In genomic region chr18:3455090-3455640, GRCh38 we compare ENCODE assay signal across 8 cellular contexts. TPM values are rescaled to one million over a fixed set of nuclear protein-coding genes. Genes with fewer than 3 reads are reported as not detected.
DNase-seq lines count a peak whose midpoint lies in the region; ATAC-seq and TF ChIP-seq lines count a peak whose summit lies in the region.

No MANE protein-coding gene starts in this region.

- H3K79me2 ChIP-seq in OCI-LY3 (ENCODE audit: low read length): peaks cover 98% of the 10 kb centered on the region

- H3K27ac ChIP-seq in OCI-LY3 (ENCODE audit: low read length) (peak overlapping the region; percentile 95), endodermal cell (ENCODE audit: low read depth, low read length) (no peak overlapping the region)

- H3K27ac Mint-ChIP-seq in CD14-positive monocyte (peak overlapping the region in 1 of 7 donors; percentile 100), endodermal cell (peak overlapping the region; percentile 90)

- H3K27me3 ChIP-seq in OCI-LY3 (ENCODE audit: low read depth, low read length) (no peaks in the 10 kb centered on the region), endodermal cell (ENCODE audit: control insufficient read depth, insufficient read depth, low read length, poor library complexity, severe bottlenecking) (no peaks in the 10 kb centered on the region), neuron (ENCODE audit: insufficient read depth, low read length) (no peaks in the 10 kb centered on the region)

- H3K9me3 Mint-ChIP-seq in CD14-positive monocyte (peaks cover 0 to 1% (median 0%) of the 10 kb centered on the region in 7 donors), endodermal cell (no peaks in the 10 kb centered on the region)

- peaks cover 62% of the 10 kb centered on the region for H4K20me1 ChIP-seq in OCI-LY3 (ENCODE audit: insufficient read depth, low read length)

- no peaks in the 10 kb centered on the region for H3K9me3 ChIP-seq in OCI-LY3 (ENCODE audit: insufficient read depth, low read length)
- peaks cover 7% of the 10 kb centered on the region for H3K9me3 ChIP-seq in endodermal cell (ENCODE audit: control insufficient read depth, low read length)
- peaks cover 3% of the 10 kb centered on the region for H3K9me3 ChIP-seq in neuron (ENCODE audit: low read length)

- H3K4me3 Mint-ChIP-seq in CD14-positive monocyte: no peak overlapping the region
- H3K4me3 Mint-ChIP-seq in endodermal cell: peak overlapping the region; percentile 100

- peaks cover 60% of the 10 kb centered on the region for H3K4me1 ChIP-seq in OCI-LY3 (ENCODE audit: low read length)
- peaks cover 17% of the 10 kb centered on the region for H3K4me1 ChIP-seq in endodermal cell (ENCODE audit: control insufficient read depth, insufficient read depth, low read length)
- H3K4me1 ChIP-seq in neuron (ENCODE audit: insufficient read depth, low read length): peaks cover 33% of the 10 kb centered on the region

- H3K4me3 ChIP-seq in OCI-LY3 (ENCODE audit: low read length) (peak overlapping the region; percentile 94), endodermal cell (ENCODE audit: low read length) (peak overlapping the region; percentile 100), neuron (ENCODE audit: low read length) (peak overlapping the region; percentile 66)

- DNase-seq in CD14-positive monocyte (ENCODE audit: low spot score) (no peak), endodermal cell (no peak), NCI-H1694 (lab: John Stamatoyannopoulos, UW) (no peak)
- no peak for DNase-seq in activated CD8-positive, alpha-beta memory T cell treated with anti-CD3 and anti-CD28 coated beads for 24 hours

- H3K27me3 Mint-ChIP-seq in CD14-positive monocyte (ENCODE audit: low read depth in 3 of 3) (peaks cover 0 to 2% (median 1%) of the 10 kb centered on the region in 3 donors), endodermal cell (ENCODE audit: insufficient read depth) (no peaks in the 10 kb centered on the region)

- no peak for ATAC-seq in HG02852 (IDR thresholded peaks at IDR 0.05; ENCODE audit: unreplicated experiment)
- ATAC-seq in HG02840 (IDR thresholded peaks at IDR 0.05; ENCODE audit: low FRiP score, unreplicated experiment): no peak

- H2AFZ ChIP-seq in OCI-LY3 (ENCODE audit: low read depth, low read length) (no peak overlapping the region), neuron (ENCODE audit: low read depth, low read length) (no peak overlapping the region)

- H3K4me1 Mint-ChIP-seq in CD14-positive monocyte (peaks cover 28% of the 10 kb centered on the region), endodermal cell (peaks cover 51% of the 10 kb centered on the region)

- WGBS in endodermal cell (ENCODE audit: insufficient coverage in 1 of 2, insufficient read length in 1 of 2), 2 experiments: 4 to 16% methylated on average over 3 of the region's 3 CpGs

- H3K36me3 Mint-ChIP-seq in CD14-positive monocyte (peaks cover 34% of the 10 kb centered on the region in 2 donors), endodermal cell (ENCODE audit: low read depth) (peaks cover 91% of the 10 kb centered on the region)

- intact Hi-C loops in CD14-positive monocyte (cut with micrococcal nuclease): loop anchor here (10.0 kb wide), 4 partner anchors 170 to 800 kb away; partner anchors contain the start of genes EMILIN2 (in 1 of the 2) and SMCHD1 (in 1 of the 2)

- TF ChIP-seq CTCF in CD14-positive monocyte (IDR thresholded peaks at IDR 0.05): peak; percentile 66
- TF ChIP-seq CTCF in OCI-LY3 (IDR thresholded peaks at IDR 0.05; ENCODE audit: low read depth, low read length): no peak
- no peak for TF ChIP-seq CTCF in endodermal cell (conservative IDR thresholded peaks at IDR 0.05)

- H3K36me3 ChIP-seq in OCI-LY3 (replicated peaks; ENCODE audit: low read depth, low read length): peaks cover 85% of the 10 kb centered on the region
- peaks cover 59% of the 10 kb centered on the region for H3K36me3 ChIP-seq in endodermal cell (ENCODE audit: control insufficient read depth, insufficient read depth, low read length)
- peaks cover 35% of the 10 kb centered on the region for H3K36me3 ChIP-seq in neuron (ENCODE audit: insufficient read depth, low read length)

- H3K4me2 ChIP-seq in OCI-LY3 (ENCODE audit: low read length): peak overlapping the region; percentile 85

- H3K9ac ChIP-seq in OCI-LY3 (ENCODE audit: low read length) (peak overlapping the region; percentile 99), endodermal cell (ENCODE audit: extremely low read depth, low read length, poor library complexity, severe bottlenecking) (peak overlapping the region; percentile 99)

RNA-seq across cellular contexts. Expression of gene TGIF1, which starts 5.2 kb away (rescaled TPM):
- 10 to 100 TPM; 32.2 to 39.8 TPM for polyA plus RNA-seq in CD14-positive monocyte
- total RNA-seq in endodermal cell: 100 to 1,000 TPM; 417 to 575 TPM
- polyA plus RNA-seq in endodermal cell (2013, experiment 1 of 2): 177 TPM
- 176 TPM for polyA plus RNA-seq in endodermal cell (2013, experiment 2 of 2)
